In genomic region chr7:140160308-140160707, GRCh38 we compare ENCODE assay signal across 1 cellular context.
TF ChIP-seq lines count a peak whose summit lies in the region.

No MANE protein-coding gene starts in this region.

TF ChIP-seq in endothelial cell of umbilical vein, 7 proteins besides CTCF, POLR2A, EP300 and RAD21:
- TF ChIP-seq POLR2AphosphoS5 (IDR thresholded peaks at IDR 0.05; ENCODE audit: insufficient read depth, low read depth, low read length) (no peak), MYC (IDR thresholded peaks at IDR 0.05; ENCODE audit: low read depth, low read length) (no peak), GATA2 (IDR thresholded peaks at IDR 0.05; ENCODE audit: insufficient read depth, insufficient read length, low read depth, low read length) (no peak), MAX (IDR thresholded peaks at IDR 0.05; ENCODE audit: insufficient read depth, insufficient read length) (no peak), EZH2 (IDR thresholded peaks at IDR 0.05; ENCODE audit: borderline replicate concordance, low read depth, low read length, severe bottlenecking) (no peak), JUN (IDR thresholded peaks at IDR 0.05; ENCODE audit: borderline replicate concordance, insufficient read depth, insufficient read length, low read depth) (no peak), FOS (IDR thresholded peaks at IDR 0.05; ENCODE audit: borderline replicate concordance, insufficient read depth, low read length) (no peak)
